ENCODE assay signal across 8 cellular contexts in the genomic region with DNA sequence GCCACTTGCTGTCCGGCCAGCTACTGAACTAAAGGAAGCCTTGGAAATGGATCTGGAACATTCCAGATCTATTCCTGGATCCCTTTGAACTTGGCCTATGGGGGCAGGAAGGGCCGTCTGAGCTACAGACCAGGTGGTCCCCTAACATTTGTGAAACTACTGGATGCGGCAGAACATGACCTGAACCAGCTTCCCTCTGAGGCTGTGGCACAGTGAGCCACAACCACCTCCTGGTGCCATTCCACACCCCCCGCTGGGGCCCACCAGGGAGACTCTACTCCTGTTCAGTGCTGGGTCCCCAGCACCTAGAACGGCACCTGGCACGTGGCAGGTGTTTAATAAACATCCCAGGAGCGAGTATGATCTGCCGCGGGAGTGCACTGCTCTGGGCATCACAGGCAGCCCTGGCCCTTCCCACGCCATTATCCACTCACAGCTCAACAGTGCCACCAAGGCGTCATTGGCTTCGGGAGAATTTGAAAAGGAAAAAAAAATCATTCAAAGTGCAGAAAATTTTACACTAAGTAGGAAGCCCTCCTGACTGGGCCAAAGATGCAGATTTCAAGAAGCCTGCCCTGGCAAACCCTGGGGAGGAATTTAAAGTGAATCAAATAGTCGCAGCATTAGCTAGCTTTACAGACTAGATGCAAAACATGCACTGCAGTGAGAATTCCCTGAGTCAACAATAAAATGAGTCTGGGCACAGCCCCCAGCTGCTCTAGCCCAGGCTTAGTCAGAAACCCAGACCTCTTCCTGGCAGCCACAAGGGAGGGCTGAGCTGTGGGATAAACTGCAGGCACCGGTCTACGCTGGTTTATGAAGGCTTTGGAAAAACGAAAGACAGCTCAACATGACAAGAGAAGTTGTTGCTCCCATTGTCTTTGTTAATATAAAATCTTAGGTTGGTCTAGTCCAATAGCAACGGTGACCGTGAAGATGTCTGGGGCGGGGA. TPM values are rescaled to one million over a fixed set of nuclear protein-coding genes. Genes with fewer than 3 reads are reported as not detected.
A peak's percentile ranks its signal among the peaks of the same experiment; 100 is the strongest.
DNase-seq lines count a peak whose midpoint lies in the region; ATAC-seq and TF ChIP-seq lines count a peak whose summit lies in the region.

No MANE protein-coding gene starts in this region.

- no peak overlapping the region for H3K4me3 Mint-ChIP-seq in activated T-cell treated with anti-CD3 and anti-CD28 coated beads, Interleukin-2, amount 50 U/mL, for 4 hours

- peak; percentile 29 for DNase-seq in HS-5 (ENCODE audit: low read depth)
- DNase-seq in astrocyte of the spinal cord (ENCODE audit: low read depth, low spot score) = peak; percentile 86
- peak; percentile 60 for DNase-seq in mesenteric fat pad (ENCODE audit: low spot score)
- DNase-seq in activated gamma-delta T cell treated with Interleukin-2 at 50 U/mL for 16 hours = no peak
- no peak for DNase-seq in spleen
- DNase-seq in activated T-cell treated with anti-CD3 and anti-CD28 coated beads, Interleukin-2, amount 50 U/mL, for 4 hours = no peak

- peaks cover 0 to 16% (median 0%) of the 10 kb centered on the region in 11 experiments; a peak in 5 of 22 replicates for H3K27me3 ChIP-seq in BLaER1 treated with 17β-estradiol and CSF1 and Interleukin-3, amounts not matched to agents 10 nM and 100 nM
- peaks cover 0 to 75% (median 5%) of the 10 kb centered on the region in 7 donors for H3K27me3 ChIP-seq in spleen (replicated peaks in 1 of 7)

- peak overlapping the region in 1 of 11 experiments; percentile 8; a peak in 1 of 22 replicates for H3K27ac ChIP-seq in BLaER1 treated with 17β-estradiol and CSF1 and Interleukin-3, amounts not matched to agents 10 nM and 100 nM
- no peak overlapping the region for H3K27ac ChIP-seq in spleen

- in situ Hi-C loops in astrocyte of the spinal cord (cut with HindIII; ENCODE audit: low sequenced_read_pairs) = no loop called here

- peaks cover 0 to 6% (median 0%) of the 10 kb centered on the region in 11 experiments; a peak in 1 of 22 replicates for H4K20me1 ChIP-seq in BLaER1 treated with 17β-estradiol and CSF1 and Interleukin-3, amounts not matched to agents 10 nM and 100 nM

- peaks cover 22% of the 10 kb centered on the region for H3K27me3 Mint-ChIP-seq in activated T-cell treated with anti-CD3 and anti-CD28 coated beads, Interleukin-2, amount 50 U/mL, for 4 hours (ENCODE audit: low read depth)

- 62 to 77% (median 66%) methylated on average over 18 to 19 of the region's 19 CpGs for WGBS in spleen, 5 donors

- no peaks in the 10 kb centered on the region for H3K9me3 Mint-ChIP-seq in activated T-cell treated with anti-CD3 and anti-CD28 coated beads, Interleukin-2, amount 50 U/mL, for 4 hours

- peak overlapping the region in 5 of 11 experiments; percentile 1 to 16 (median 14); a peak in 2 of 22 replicates for H3K9ac ChIP-seq in BLaER1 treated with 17β-estradiol and CSF1 and Interleukin-3, amounts not matched to agents 10 nM and 100 nM

- no peaks in the 10 kb centered on the region for H3K36me3 Mint-ChIP-seq in activated T-cell treated with anti-CD3 and anti-CD28 coated beads, Interleukin-2, amount 50 U/mL, for 4 hours (ENCODE audit: insufficient read depth)

- TF ChIP-seq CTCF in astrocyte of the spinal cord (IDR thresholded peaks at IDR 0.05; ENCODE audit: low read depth, low read length) (peak; percentile 27), spleen (IDR thresholded peaks at IDR 0.05 in 8 of 11, conservative IDR thresholded peaks at IDR 0.05 in 3 of 11) (no peak)

- no peak overlapping the region for H3K4me3 ChIP-seq in BLaER1 treated with 17β-estradiol and CSF1 and Interleukin-3, amounts not matched to agents 10 nM and 100 nM
- H3K4me3 ChIP-seq in astrocyte of the spinal cord (ENCODE audit: low read depth, low read length) = no peak overlapping the region
- no peak overlapping the region for H3K4me3 ChIP-seq in spleen

- peaks cover 41 to 59% (median 57%) of the 10 kb centered on the region in 10 experiments for H3K4me1 ChIP-seq in BLaER1 treated with 17β-estradiol and CSF1 and Interleukin-3, amounts not matched to agents 10 nM and 100 nM
- no peaks in the 10 kb centered on the region for H3K4me1 ChIP-seq in spleen

- no peak for ATAC-seq in activated T-cell treated with anti-CD3 and anti-CD28 coated beads, Interleukin-2, amount 50 U/mL, for 4 hours
- no peak for ATAC-seq in HG02623 (IDR thresholded peaks at IDR 0.05; ENCODE audit: unreplicated experiment)

- no peak for TF ChIP-seq POLR2A in spleen (IDR thresholded peaks at IDR 0.05)

- no peaks in the 10 kb centered on the region for H3K9me3 ChIP-seq in BLaER1 treated with 17β-estradiol and CSF1 and Interleukin-3, amounts not matched to agents 10 nM and 100 nM (replicated peaks in 1 of 11)
- H3K9me3 ChIP-seq in spleen = no peaks in the 10 kb centered on the region

- no peaks in the 10 kb centered on the region for H3K36me3 ChIP-seq in BLaER1 treated with 17β-estradiol and CSF1 and Interleukin-3, amounts not matched to agents 10 nM and 100 nM
- H3K36me3 ChIP-seq in spleen = no peaks in the 10 kb centered on the region

- H3K4me1 Mint-ChIP-seq in activated T-cell treated with anti-CD3 and anti-CD28 coated beads, Interleukin-2, amount 50 U/mL, for 4 hours (ENCODE audit: low read depth) = no peaks in the 10 kb centered on the region

- H3K4me2 ChIP-seq in BLaER1 treated with 17β-estradiol and CSF1 and Interleukin-3, amounts not matched to agents 10 nM and 100 nM = peak overlapping the region; percentile 20 to 95 (median 87)

- intact Hi-C loops in spleen (cut with DNase I; ENCODE audit: low total_unique reads) = no loop called here

RNA-seq across cellular contexts. Expression of gene EFCAB6, which starts 14.3 kb away (rescaled TPM):
- total RNA-seq in mesenteric fat pad (1.3 TPM), spleen (1 to 10 TPM in 4 of 7 donors, under 1 TPM in 3; 0.44 to 2.8 (median 1.2) TPM)
- polyA plus RNA-seq in spleen = under 1 TPM; 0.07 to 0.19 (median 0.14) TPM
- total RNA-seq in activated T-cell treated with anti-CD3 and anti-CD28 coated beads, Interleukin-2, amount 50 U/mL, for 4 hours = under 1 TPM; 0.18 to 0.24 (median 0.18) TPM

RNA-seq across cellular contexts. Expression of gene SULT4A1, which starts 35.9 kb away (rescaled TPM):
- total RNA-seq in mesenteric fat pad (1.7 TPM), spleen (1 to 10 TPM in 6 of 7 donors, under 1 TPM in 1; 0.70 to 5.1 (median 2.6) TPM)
- 1 to 10 TPM in 1 of 3 donors, under 1 TPM in 2; 0.35 to 1.3 (median 0.46) TPM for polyA plus RNA-seq in spleen
- total RNA-seq in activated T-cell treated with anti-CD3 and anti-CD28 coated beads, Interleukin-2, amount 50 U/mL, for 4 hours = not detected

Comparison
In these comparisons a context has a peak if more than half of its experiments do, and no peak if none do; other contexts are left out.
1. DNase-seq: peak in HS-5 (single experiment), astrocyte of the spinal cord (single experiment) and mesenteric fat pad (single experiment); none in activated gamma-delta T cell treated with Interleukin-2 at 50 U/mL for 16 hours (single experiment), spleen (single experiment) and activated T-cell treated with anti-CD3 and anti-CD28 coated beads, Interleukin-2, amount 50 U/mL, for 4 hours (single experiment).